ENCODE assay signal across 12 cellular contexts in genomic region chr14:70666364-70666691, GRCh38. TPM values are rescaled to one million over a fixed set of nuclear protein-coding genes. Genes with fewer than 3 reads are reported as not detected.
DNase-seq lines count a peak whose midpoint lies in the region; ATAC-seq lines count a peak whose summit lies in the region.
"Had no signal": no experiment of that assay in that cellular context is flagged by ENCODE, and none has a peak within 500 bp of the region (broad histone marks: within the 10 kb centered on the region; RNA-seq: fewer than 3 reads in every experiment).

No MANE protein-coding gene starts in this region.

- H3K36me3 Mint-ChIP-seq in CD4-positive, CD25-positive, alpha-beta regulatory T cell = peaks cover 21% of the 10 kb centered on the region
- peaks cover 15% of the 10 kb centered on the region for H3K36me3 Mint-ChIP-seq in IgD-negative memory B cell
- peaks cover 2 to 35% (median 33%) of the 10 kb centered on the region in 5 donors for H3K36me3 Mint-ChIP-seq in naive thymus-derived CD4-positive, alpha-beta T cell
- peaks cover 41% of the 10 kb centered on the region for H3K36me3 Mint-ChIP-seq in activated CD4-positive, alpha-beta memory T cell treated with anti-CD3 and anti-CD28 coated beads, Interleukin-2, amount 10 ng/mL, durations not matched to agents 7 days and 5 days (ENCODE audit: low read depth)

- H3K4me1 ChIP-seq in CD4-positive, CD25-positive, alpha-beta regulatory T cell (ENCODE audit: control insufficient read depth, insufficient read depth, low read length, poor library complexity, severe bottlenecking) = peaks cover 14% of the 10 kb centered on the region
- peaks cover 11 to 59% of the 10 kb centered on the region in 2 donors for H3K4me1 ChIP-seq in naive thymus-derived CD4-positive, alpha-beta T cell (ENCODE audit: control insufficient read depth in 2 of 2, insufficient read depth in 2 of 2, low read length in 2 of 2)

- no peak for DNase-seq in CD4-positive, CD25-positive, alpha-beta regulatory T cell
- DNase-seq in amniotic epithelial cell (ENCODE audit: low read depth) (peak; percentile 12), cerebellar nuclear complex (lab: John Stamatoyannopoulos, UW) (no peak), SKM-1 (lab: John Stamatoyannopoulos, UW; ENCODE audit: unreplicated experiment) (no peak), AG08395 (ENCODE audit: low spot score) (no peak)
- no peak for DNase-seq in naive thymus-derived CD4-positive, alpha-beta T cell
- DNase-seq in activated CD4-positive, alpha-beta memory T cell treated with anti-CD3 and anti-CD28 coated beads, Interleukin-2, amount 10 ng/mL, durations not matched to agents 7 days and 5 days = no peak
- DNase-seq: activated naive CD4-positive, alpha-beta T cell treated with anti-CD3 and anti-CD28 coated beads, Interleukin-2, amount 50 U/mL, for 16 hours; Kasumi-1 had no signal

- peak overlapping the region in 1 of 4 donors; percentile 52 for H3K4me3 Mint-ChIP-seq in CD4-positive, CD25-positive, alpha-beta regulatory T cell
- H3K4me3 Mint-ChIP-seq in IgD-negative memory B cell = peak overlapping the region; percentile 23 to 92 (median 44)
- H3K4me3 Mint-ChIP-seq in naive thymus-derived CD4-positive, alpha-beta T cell = peak overlapping the region in 8 of 10 donors; percentile 61 to 77 (median 69)
- no peak overlapping the region for H3K4me3 Mint-ChIP-seq in activated CD4-positive, alpha-beta memory T cell treated with anti-CD3 and anti-CD28 coated beads, Interleukin-2, amount 10 ng/mL, durations not matched to agents 7 days and 5 days
- H3K4me3 Mint-ChIP-seq: CD14-positive monocyte had no signal

- peak overlapping the region in 2 of 3 donors; percentile 15 to 80 for H3K27ac Mint-ChIP-seq in CD4-positive, CD25-positive, alpha-beta regulatory T cell
- peak overlapping the region; percentile 78 to 84 (median 80) for H3K27ac Mint-ChIP-seq in IgD-negative memory B cell
- peak overlapping the region in 8 of 9 donors; percentile 84 to 96 (median 90) for H3K27ac Mint-ChIP-seq in naive thymus-derived CD4-positive, alpha-beta T cell
- no peak overlapping the region for H3K27ac Mint-ChIP-seq in activated CD4-positive, alpha-beta memory T cell treated with anti-CD3 and anti-CD28 coated beads, Interleukin-2, amount 10 ng/mL, durations not matched to agents 7 days and 5 days
- H3K27ac Mint-ChIP-seq: CD14-positive monocyte had no signal

- POLR2A ChIA-PET in naive thymus-derived CD4-positive, alpha-beta T cell (lab: Charles Lee) = interaction anchor here (0.7 to 1.8 kb wide), 3 partner anchors 11 to 20 kb away, joined by 4 to 5 read pairs (median 5); no protein-coding TSS in a partner anchor
- POLR2A ChIA-PET in activated CD4-positive, alpha-beta memory T cell treated with anti-CD3 and anti-CD28 coated beads, Interleukin-2, amount 10 ng/mL, durations not matched to agents 7 days and 5 days (lab: Charles Lee) = interaction anchor here (0.7 kb wide), 1 partner anchor 10 kb away, joined by 3 read pairs; no protein-coding TSS in a partner anchor

- H3K27me3 ChIP-seq in CD4-positive, CD25-positive, alpha-beta regulatory T cell (ENCODE audit: control insufficient read depth, insufficient read depth, low read length) = no peaks in the 10 kb centered on the region
- H3K27me3 ChIP-seq in naive thymus-derived CD4-positive, alpha-beta T cell (ENCODE audit: control insufficient read depth in 2 of 2, insufficient read depth in 2 of 2, low read length in 2 of 2) = no peaks in the 10 kb centered on the region
- H3K27me3 ChIP-seq: vagina had no signal

- H3K27me3 Mint-ChIP-seq in CD4-positive, CD25-positive, alpha-beta regulatory T cell = no peaks in the 10 kb centered on the region
- H3K27me3 Mint-ChIP-seq in IgD-negative memory B cell = no peaks in the 10 kb centered on the region
- no peaks in the 10 kb centered on the region for H3K27me3 Mint-ChIP-seq in naive thymus-derived CD4-positive, alpha-beta T cell
- H3K27me3 Mint-ChIP-seq in activated CD4-positive, alpha-beta memory T cell treated with anti-CD3 and anti-CD28 coated beads, Interleukin-2, amount 10 ng/mL, durations not matched to agents 7 days and 5 days = no peaks in the 10 kb centered on the region

- H3K36me3 ChIP-seq in CD4-positive, CD25-positive, alpha-beta regulatory T cell (ENCODE audit: control insufficient read depth, insufficient read depth, low read length) = peaks cover 19% of the 10 kb centered on the region
- H3K36me3 ChIP-seq in naive thymus-derived CD4-positive, alpha-beta T cell (ENCODE audit: control insufficient read depth in 2 of 3, insufficient read depth in 3 of 3, low read length in 3 of 3) = peaks cover 5 to 37% (median 8%) of the 10 kb centered on the region in 3 experiments
- H3K36me3 ChIP-seq: vagina had no signal

- no peaks in the 10 kb centered on the region for H3K9me3 ChIP-seq in CD4-positive, CD25-positive, alpha-beta regulatory T cell (ENCODE audit: control insufficient read depth in 2 of 2, low read length in 2 of 2)
- H3K9me3 ChIP-seq in naive thymus-derived CD4-positive, alpha-beta T cell (ENCODE audit: control insufficient read depth in 2 of 3, low read length in 3 of 3) = no peaks in the 10 kb centered on the region
- H3K9me3 ChIP-seq: vagina had no signal

- ATAC-seq in CD4-positive, CD25-positive, alpha-beta regulatory T cell (ENCODE audit: low read depth in 2 of 2) = no peak
- no peak for ATAC-seq in naive thymus-derived CD4-positive, alpha-beta T cell

- no peaks in the 10 kb centered on the region for H3K9me3 Mint-ChIP-seq in CD4-positive, CD25-positive, alpha-beta regulatory T cell
- H3K9me3 Mint-ChIP-seq in IgD-negative memory B cell = no peaks in the 10 kb centered on the region
- H3K9me3 Mint-ChIP-seq in naive thymus-derived CD4-positive, alpha-beta T cell = no peaks in the 10 kb centered on the region
- H3K9me3 Mint-ChIP-seq in activated CD4-positive, alpha-beta memory T cell treated with anti-CD3 and anti-CD28 coated beads, Interleukin-2, amount 10 ng/mL, durations not matched to agents 7 days and 5 days = no peaks in the 10 kb centered on the region
- H3K9me3 Mint-ChIP-seq: CD14-positive monocyte had no signal

- H3K4me1 Mint-ChIP-seq in CD4-positive, CD25-positive, alpha-beta regulatory T cell = peaks cover 13 to 50% (median 24%) of the 10 kb centered on the region in 4 donors
- H3K4me1 Mint-ChIP-seq in IgD-negative memory B cell = peaks cover 55 to 72% (median 70%) of the 10 kb centered on the region in 3 donors
- peaks cover 44 to 73% (median 59%) of the 10 kb centered on the region in 7 donors for H3K4me1 Mint-ChIP-seq in naive thymus-derived CD4-positive, alpha-beta T cell
- H3K4me1 Mint-ChIP-seq in activated CD4-positive, alpha-beta memory T cell treated with anti-CD3 and anti-CD28 coated beads, Interleukin-2, amount 10 ng/mL, durations not matched to agents 7 days and 5 days = peaks cover 32% of the 10 kb centered on the region

- H3K27ac ChIP-seq in CD4-positive, CD25-positive, alpha-beta regulatory T cell (ENCODE audit: insufficient read depth, low read length, poor library complexity, severe bottlenecking) = no peak overlapping the region
- peak overlapping the region; percentile 62 for H3K27ac ChIP-seq in naive thymus-derived CD4-positive, alpha-beta T cell (ENCODE audit: low read depth, low read length)
- H3K27ac ChIP-seq: vagina had no signal

- H3K4me3 ChIP-seq in CD4-positive, CD25-positive, alpha-beta regulatory T cell (ENCODE audit: low read depth, low read length) = no peak overlapping the region
- H3K4me3 ChIP-seq in naive thymus-derived CD4-positive, alpha-beta T cell (ENCODE audit: low read length) = no peak overlapping the region
- H3K4me3 ChIP-seq: vagina had no signal

- CTCF ChIA-PET in naive thymus-derived CD4-positive, alpha-beta T cell (lab: Charles Lee) = interaction anchor here (1.0 to 1.1 kb wide), 2 partner anchors 25 to 47 kb away, joined by 3 to 5 read pairs; no protein-coding TSS in a partner anchor
- CTCF ChIA-PET in activated CD4-positive, alpha-beta memory T cell treated with anti-CD3 and anti-CD28 coated beads, Interleukin-2, amount 10 ng/mL, durations not matched to agents 7 days and 5 days (lab: Charles Lee) = no interaction called here

- intact Hi-C loops in naive thymus-derived CD4-positive, alpha-beta T cell (cut with micrococcal nuclease) = no loop called here

RNA-seq across cellular contexts. Expression of gene TTC9, which starts 24.6 kb away (rescaled TPM):
- total RNA-seq in CD4-positive, CD25-positive, alpha-beta regulatory T cell = 7.8 TPM
- 1 to 10 TPM; 4.7 to 7.5 (median 5.6) TPM for polyA plus RNA-seq in CD4-positive, CD25-positive, alpha-beta regulatory T cell
- 9.2 TPM for polyA plus RNA-seq in IgD-negative memory B cell
- 10 to 100 TPM; 10.1 to 35.5 (median 14.0) TPM for total RNA-seq in naive thymus-derived CD4-positive, alpha-beta T cell
- 10 to 100 TPM; 11.6 to 17.9 TPM for polyA plus RNA-seq in naive thymus-derived CD4-positive, alpha-beta T cell
- total RNA-seq in activated CD4-positive, alpha-beta memory T cell treated with anti-CD3 and anti-CD28 coated beads, Interleukin-2, amount 10 ng/mL, durations not matched to agents 7 days and 5 days = 10 to 100 TPM; 14.1 to 14.7 TPM
